15 cellular contexts compared by ENCODE assay signal in the genomic region with DNA sequence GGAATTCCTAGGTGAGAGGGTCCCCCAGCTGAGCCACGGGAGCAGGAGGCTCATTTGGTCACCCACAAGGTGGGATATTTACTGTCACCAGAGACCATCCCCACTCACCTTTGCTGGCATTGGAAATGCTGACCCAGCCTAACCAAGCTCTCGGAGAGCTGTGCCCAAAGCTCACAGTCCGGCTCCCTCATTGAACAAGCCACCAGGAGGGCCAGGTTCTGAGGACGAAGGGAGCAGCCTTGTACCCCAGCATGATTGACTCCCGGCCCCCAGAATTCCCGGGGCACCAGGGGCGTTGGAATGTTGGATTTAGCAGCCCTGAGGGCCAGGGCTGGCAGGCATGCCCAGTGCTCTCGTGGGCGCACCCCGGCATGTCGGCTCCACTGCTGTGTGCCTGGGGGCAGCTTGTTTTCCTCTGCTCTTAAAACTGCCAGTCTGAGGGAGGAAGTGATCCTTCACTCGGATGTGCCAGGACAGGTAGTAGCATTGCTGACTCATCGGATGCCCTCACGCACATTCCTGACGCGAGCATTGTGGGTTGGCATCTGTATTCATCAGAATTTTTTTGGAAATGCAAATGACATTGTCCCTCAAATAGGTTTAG. TPM values are rescaled to one million over a fixed set of nuclear protein-coding genes. Genes with fewer than 3 reads are reported as not detected.
DNase-seq lines count a peak whose midpoint lies in the region; ATAC-seq, FAIRE-seq and TF ChIP-seq lines count a peak whose summit lies in the region.
"Had no signal": no experiment of that assay in that cellular context is flagged by ENCODE, and none has a peak within 500 bp of the region (broad histone marks: within the 10 kb centered on the region; RNA-seq: fewer than 3 reads in every experiment).

No MANE protein-coding gene starts in this region.

- H3K36me3 ChIP-seq in DOHH2 (ENCODE audit: control insufficient read depth, low read length) = 0 out of 2 replicates have a peak, but pooled peaks cover under 1% of the 10 kb centered on the region
- no peaks in the 10 kb centered on the region for H3K36me3 ChIP-seq in kidney (ENCODE audit: control insufficient read depth in 1 of 2, insufficient read depth in 2 of 2, low read length in 2 of 2)
- H3K36me3 ChIP-seq in right atrium auricular region = peaks cover 3% of the 10 kb centered on the region

- no peaks in the 10 kb centered on the region for H4K20me1 ChIP-seq in DOHH2 (ENCODE audit: control insufficient read depth, insufficient read depth, low read depth, low read length)

- H3K4me2 ChIP-seq in DOHH2 (ENCODE audit: low read length) = peak overlapping the region; percentile 24; the same call in 1 of the 2 replicates

- no peak for TF ChIP-seq CTCF in DOHH2 (IDR thresholded peaks at IDR 0.05; ENCODE audit: low read depth, low read length, poor library complexity, severe bottlenecking)
- no peak for TF ChIP-seq CTCF in activated B cell treated with CpG ODN at 0.5 μM for 24 hours (IDR thresholded peaks at IDR 0.05)
- TF ChIP-seq CTCF in kidney (IDR thresholded peaks at IDR 0.05; ENCODE audit: borderline replicate concordance, extremely low read depth, insufficient read depth) = no peak
- no peak for TF ChIP-seq CTCF in right atrium auricular region (IDR thresholded peaks at IDR 0.05)
- TF ChIP-seq CTCF in CD14-positive monocyte (IDR thresholded peaks at IDR 0.05) = no peak

- H3F3A ChIP-seq in DOHH2 (ENCODE audit: control insufficient read depth, insufficient read depth) = peaks cover 13% of the 10 kb centered on the region

- H3K9ac ChIP-seq in kidney (ENCODE audit: low read length in 2 of 2) = no peak overlapping the region

- H3K9me2 ChIP-seq in DOHH2 (replicated peaks; ENCODE audit: control insufficient read depth, low read length) = no peaks in the 10 kb centered on the region

- peaks cover 4% of the 10 kb centered on the region for H3K36me3 Mint-ChIP-seq in activated B cell treated with CpG ODN at 0.5 μM for 24 hours (ENCODE audit: low read depth)
- H3K36me3 Mint-ChIP-seq in CD14-positive monocyte = peaks cover 10% of the 10 kb centered on the region in 2 donors
- H3K36me3 Mint-ChIP-seq: CD8-positive, alpha-beta memory T cell had no signal

- H3K9me3 ChIP-seq in DOHH2 (ENCODE audit: control insufficient read depth, insufficient read depth, low read length) = peaks cover 6% of the 10 kb centered on the region; the same call in 1 of the 2 replicates
- no peaks in the 10 kb centered on the region for H3K9me3 ChIP-seq in kidney (ENCODE audit: control insufficient read depth in 1 of 2, low read length in 2 of 2)
- no peaks in the 10 kb centered on the region for H3K9me3 ChIP-seq in right atrium auricular region
- H3K9me3 ChIP-seq: heart left ventricle had no signal

- H3K27me3 Mint-ChIP-seq in activated B cell treated with CpG ODN at 0.5 μM for 24 hours (no peaks in the 10 kb centered on the region), CD14-positive monocyte (ENCODE audit: low read depth in 3 of 3) (peaks cover 0 to 5% (median 2%) of the 10 kb centered on the region in 3 donors)
- H3K27me3 Mint-ChIP-seq: IgD-negative memory B cell had no signal

- H3K79me2 ChIP-seq in DOHH2 (ENCODE audit: control insufficient read depth, low read length) = 0 out of 2 replicates have a peak, but pooled peaks cover 3% of the 10 kb centered on the region

- H3K27me3 ChIP-seq in DOHH2 (ENCODE audit: control insufficient read depth, low read length) (no peaks in the 10 kb centered on the region), right atrium auricular region (no peaks in the 10 kb centered on the region)
- H3K27me3 ChIP-seq: heart left ventricle had no signal

- H3K4me3 ChIP-seq in DOHH2 (ENCODE audit: low read length) (no peak overlapping the region), kidney (ENCODE audit: low read length in 2 of 2) (no peak overlapping the region), right atrium auricular region (no peak overlapping the region)
- H3K4me3 ChIP-seq: heart left ventricle had no signal

- CTCF ChIA-PET in activated B cell treated with CpG ODN at 0.5 μM for 24 hours (lab: Charles Lee) = no interaction called here

- H3K4me3 Mint-ChIP-seq in activated B cell treated with CpG ODN at 0.5 μM for 24 hours = no peak overlapping the region
- no peak overlapping the region for H3K4me3 Mint-ChIP-seq in CD14-positive monocyte
- H3K4me3 Mint-ChIP-seq: CD8-positive, alpha-beta memory T cell; IgD-negative memory B cell had no signal

- H3K4me1 Mint-ChIP-seq in activated B cell treated with CpG ODN at 0.5 μM for 24 hours = peaks cover 18% of the 10 kb centered on the region
- H3K4me1 Mint-ChIP-seq in CD14-positive monocyte = peaks cover 11% of the 10 kb centered on the region

- DNase-seq in LoVo (ENCODE audit: low spot score) (peak; percentile 24), activated B cell treated with CpG ODN at 0.5 μM for 24 hours (no peak), kidney (peak; percentile 68), right atrium auricular region (ENCODE audit: low spot score) (no peak), COR-L47 (lab: John Stamatoyannopoulos, UW) (no peak), CD14-positive monocyte (ENCODE audit: low spot score) (no peak)
- DNase-seq: CD8-positive, alpha-beta memory T cell; heart left ventricle; mesendoderm; T1000 had no signal

- H3K9me3 Mint-ChIP-seq in activated B cell treated with CpG ODN at 0.5 μM for 24 hours = no peaks in the 10 kb centered on the region
- no peaks in the 10 kb centered on the region for H3K9me3 Mint-ChIP-seq in CD14-positive monocyte
- H3K9me3 Mint-ChIP-seq: CD8-positive, alpha-beta memory T cell; IgD-negative memory B cell had no signal

- intact Hi-C loops in activated B cell treated with CpG ODN at 0.5 μM for 24 hours (cut with micrococcal nuclease) = no loop called here
- intact Hi-C loops in kidney (cut with DNase I) = no loop called here
- intact Hi-C loops in CD14-positive monocyte (cut with micrococcal nuclease) = no loop called here

- H3K4me1 ChIP-seq in DOHH2 (ENCODE audit: control insufficient read depth, low read length) (peaks cover 67% of the 10 kb centered on the region), kidney (ENCODE audit: control insufficient read depth in 1 of 2, insufficient read depth in 1 of 2, low read depth in 1 of 2, low read length in 2 of 2) (no peaks in the 10 kb centered on the region), right atrium auricular region (peaks cover 0 to 5% of the 10 kb centered on the region in 2 donors)

- peak; percentile 54 for ATAC-seq in activated B cell treated with CpG ODN at 0.5 μM for 24 hours (ENCODE audit: low read depth)
- no peak for ATAC-seq in HG03354 (IDR thresholded peaks at IDR 0.05; ENCODE audit: poor library complexity, severe bottlenecking, unreplicated experiment)
- ATAC-seq: heart left ventricle, Panc1 had no signal

- no peak overlapping the region for H3K27ac Mint-ChIP-seq in activated B cell treated with CpG ODN at 0.5 μM for 24 hours
- H3K27ac Mint-ChIP-seq in CD14-positive monocyte = peak overlapping the region in 1 of 7 donors; percentile 60
- H3K27ac Mint-ChIP-seq: IgD-negative memory B cell had no signal

- no peak for FAIRE-seq in kidney (lab: Jason Lieb, UNC)
- FAIRE-seq: astrocyte had no signal

- POLR2A ChIA-PET in activated B cell treated with CpG ODN at 0.5 μM for 24 hours (lab: Charles Lee) = interaction anchor here (0.7 kb wide), 1 partner anchor 36 kb away, joined by 3 read pairs; no protein-coding TSS in a partner anchor

- H3K27ac ChIP-seq in DOHH2 (ENCODE audit: low read depth, low read length) (no peak overlapping the region), kidney (ENCODE audit: low read depth in 2 of 2, low read length in 2 of 2) (no peak overlapping the region), right atrium auricular region (no peak overlapping the region)
- H3K27ac ChIP-seq: heart left ventricle had no signal

RNA-seq across cellular contexts. Expression of gene CLIP2, which starts 23.3 kb away (rescaled TPM):
- total RNA-seq in activated B cell treated with CpG ODN at 0.5 μM for 24 hours (60.4 and 61.7 TPM in 2 replicates), kidney (19.1 TPM), right atrium auricular region (10 to 100 TPM in 1 of 2 donors, 1 to 10 TPM in 1; 9.5 to 12.1 TPM)
- polyA plus RNA-seq in kidney (ENCODE audit: insufficient read depth, low read depth, low replicate concordance) (5.8 TPM), CD14-positive monocyte (1 to 10 TPM; 1.1 to 1.3 TPM)

RNA-seq across cellular contexts. Expression of gene RFC2, which starts 58.3 kb away (rescaled TPM):
- total RNA-seq in activated B cell treated with CpG ODN at 0.5 μM for 24 hours = 44.0 and 45.8 TPM in 2 replicates
- 21.1 TPM for total RNA-seq in kidney
- polyA plus RNA-seq in kidney (ENCODE audit: insufficient read depth, low read depth, low replicate concordance) = 16.2 TPM
- total RNA-seq in right atrium auricular region = 1 to 10 TPM; 6.0 to 8.5 TPM
- polyA plus RNA-seq in CD14-positive monocyte = 10 to 100 TPM; 33.5 to 42.1 TPM

Comparison
In these comparisons a context has a peak if more than half of its experiments do, and no peak if none do; other contexts are left out.
1. DNase-seq: peak in LoVo (single experiment) and kidney (single experiment); none in activated B cell treated with CpG ODN at 0.5 μM for 24 hours (single experiment), right atrium auricular region (single experiment), COR-L47 (single experiment) and CD14-positive monocyte (single experiment).